In genomic region chr5:27124590-27124989, GRCh38 we compare ENCODE assay signal across 9 cellular contexts.
DNase-seq lines count a peak whose midpoint lies in the region; ATAC-seq and TF ChIP-seq lines count a peak whose summit lies in the region.
"Had no signal": no experiment of that assay in that cellular context is flagged by ENCODE, and none has a peak within 500 bp of the region (broad histone marks: within the 10 kb centered on the region; RNA-seq: fewer than 3 reads in every experiment).

No MANE protein-coding gene starts in this region.

- no peaks in the 10 kb centered on the region for H3K9me2 ChIP-seq in PC-3 (replicated peaks; ENCODE audit: low read length)

- POLR2A ChIA-PET in A673 (lab: Charles Lee; ENCODE audit: low non-redundant PET) (no interaction called here), PC-3 (lab: Charles Lee; ENCODE audit: unreplicated experiment) (no interaction called here)

- H4K20me1 ChIP-seq in PC-3 (ENCODE audit: low read length) = no peaks in the 10 kb centered on the region

- H3K27me3 ChIP-seq in A673 (replicated peaks; ENCODE audit: insufficient read depth, low read depth, low read length, poor library complexity) (no peaks in the 10 kb centered on the region), PC-3 (ENCODE audit: low read length) (no peaks in the 10 kb centered on the region)

- no peak overlapping the region for H3K9ac ChIP-seq in PC-3 (ENCODE audit: low read length)

- peak; percentile 73 for ATAC-seq in PC-3
- no peak for ATAC-seq in GM18511 (IDR thresholded peaks at IDR 0.05; ENCODE audit: unreplicated experiment)
- no peak for ATAC-seq in HG03469 (IDR thresholded peaks at IDR 0.05; ENCODE audit: unreplicated experiment)
- ATAC-seq in HG02970 (IDR thresholded peaks at IDR 0.05; ENCODE audit: low FRiP score, unreplicated experiment) = no peak
- ATAC-seq: Right ventricle myocardium inferior had no signal

- H3K36me3 ChIP-seq in A673 (ENCODE audit: insufficient read depth, low read length, poor library complexity, severe bottlenecking) (no peaks in the 10 kb centered on the region), PC-3 (ENCODE audit: low read depth, low read length) (no peaks in the 10 kb centered on the region)

- H3K4me1 ChIP-seq in A673 (ENCODE audit: insufficient read depth, low read length, poor library complexity, severe bottlenecking) (no peaks in the 10 kb centered on the region), PC-3 (ENCODE audit: insufficient read depth, low read length) (no peaks in the 10 kb centered on the region)

- H3K4me3 ChIP-seq in A673 (ENCODE audit: low read depth, low read length, poor library complexity, severe bottlenecking) (no peak overlapping the region), HFF-Myc (replicated peaks; ENCODE audit: low read depth, low read length) (no peak overlapping the region), PC-3 (ENCODE audit: low read length) (no peak overlapping the region), fibroblast of pulmonary artery (replicated peaks; ENCODE audit: low read depth, low read length) (no peak overlapping the region)

- H3K9me3 ChIP-seq in A673 (ENCODE audit: low read depth, low read length, poor library complexity, severe bottlenecking) (no peaks in the 10 kb centered on the region), PC-3 (ENCODE audit: low read length) (no peaks in the 10 kb centered on the region)

- H3K27ac ChIP-seq in A673 (ENCODE audit: low read depth, low read length, poor library complexity, severe bottlenecking) (no peak overlapping the region), PC-3 (ENCODE audit: low read length) (no peak overlapping the region)

- H3F3A ChIP-seq in PC-3 (ENCODE audit: low read length, unreplicated experiment) = no peaks in the 10 kb centered on the region

- no peak overlapping the region for H3K4me2 ChIP-seq in PC-3 (ENCODE audit: low read length)

- CTCF ChIA-PET in A673 (lab: Charles Lee) = no interaction called here
- CTCF ChIA-PET in PC-3 (lab: Charles Lee) = no interaction called here

- DNase-seq in A673 (ENCODE audit: low spot score) (peak; percentile 31), HFF-Myc (ENCODE audit: extremely low read depth, low read depth) (no peak), PC-3 (peak; percentile 56), fibroblast of pulmonary artery (ENCODE audit: low read depth) (peak; percentile 60), NCI-H1048 (lab: John Stamatoyannopoulos, UW) (no peak)

- peak; percentile 49 for TF ChIP-seq CTCF in A673 (conservative IDR thresholded peaks at IDR 0.05; ENCODE audit: low read depth, low read length)
- TF ChIP-seq CTCF in HFF-Myc (IDR thresholded peaks at IDR 0.05; ENCODE audit: low read depth, low read length, missing control alignments) = peak; percentile 34
- TF ChIP-seq CTCF in PC-3 (conservative IDR thresholded peaks at IDR 0.05; ENCODE audit: low read depth, low read length) = peak; percentile 60
- peak; percentile 75 for TF ChIP-seq CTCF in fibroblast of pulmonary artery (IDR thresholded peaks at IDR 0.05; ENCODE audit: low read length, missing control alignments)

- no peak overlapping the region for H2AFZ ChIP-seq in PC-3 (ENCODE audit: low read length)

- H3K79me2 ChIP-seq in PC-3 (ENCODE audit: low read length) = no peaks in the 10 kb centered on the region

- BruUV-seq in A673 (replicated peaks; lab: Mats Ljungman, UMichigan) (no TSS peak), PC-3 (replicated peaks; lab: Mats Ljungman, UMichigan) (no TSS peak)

- intact Hi-C loops in A673 (cut with micrococcal nuclease; ENCODE audit: unreplicated experiment) = no loop called here
- intact Hi-C loops in PC-3 (cut with micrococcal nuclease) = loop anchor here (10.0 kb wide), 1 partner anchor 280 kb away; no protein-coding TSS in a partner anchor

Comparison
In these comparisons a context has a peak if more than half of its experiments do, and no peak if none do; other contexts are left out.
1. DNase-seq: peak in A673 (single experiment), PC-3 (single experiment) and fibroblast of pulmonary artery (single experiment); none in HFF-Myc (single experiment) and NCI-H1048 (single experiment).
2. Peak in every context shown above with its lines, with median percentiles within 50 percentile points of each other: CTCF ChIP-seq.